In genomic region chr2:13596233-13596632, GRCh38 we compare ENCODE assay signal across 37 cellular contexts.
"Had no signal": no experiment of that assay in that cellular context is flagged by ENCODE, and none has a peak within 500 bp of the region (broad histone marks: within the 10 kb centered on the region; RNA-seq: fewer than 3 reads in every experiment).

No MANE protein-coding gene starts in this region.

- H3K27me3 Mint-ChIP-seq: activated B cell treated with CpG ODN at 0.5 μM for 24 hours had no signal

- H3K27ac ChIP-seq: adrenal gland, body of pancreas, breast epithelium, PC-9, RWPE1, VCaP had no signal

- H3K9me3 ChIP-seq: adrenal gland, body of pancreas, breast epithelium, MG63 had no signal

- H3K36me3 Mint-ChIP-seq: activated CD4-positive, alpha-beta memory T cell treated with anti-CD3 and anti-CD28 coated beads for 36 hours; activated naive CD4-positive, alpha-beta T cell treated with anti-CD3 and anti-CD28 coated beads, Interleukin-2, amount 50 U/mL, for 72 hours had no signal

- ATAC-seq: activated naive CD4-positive, alpha-beta T cell treated with anti-CD3 and anti-CD28 coated beads, Interleukin-2, amount 50 U/mL, for 72 hours; activated T-cell treated with anti-CD3 and anti-CD28 coated beads, Interleukin-2, amount 50 U/mL, for 4 hours; body of pancreas; K562; SK-N-SH treated with all-trans-retinoic acid at 6 μM for 48 hours had no signal

- H3K27me3 ChIP-seq: adrenal gland, body of pancreas, breast epithelium, MG63 had no signal

- H3K4me3 ChIP-seq: adrenal gland, body of pancreas, breast epithelium, K562, MG63, PC-9 had no signal

- H3K4me3 Mint-ChIP-seq: activated B cell treated with CpG ODN at 0.5 μM for 24 hours; activated CD4-positive, alpha-beta memory T cell treated with anti-CD3 and anti-CD28 coated beads for 36 hours; activated naive CD4-positive, alpha-beta T cell treated with anti-CD3 and anti-CD28 coated beads for 36 hours; activated T-cell treated with anti-CD3 and anti-CD28 coated beads, Interleukin-2, amount 50 U/mL, for 4 hours; activated T-helper 1 cell treated with anti-CD3 and anti-CD28 coated beads, Interleukin-12 subunit alpha, Interleukin-12 subunit beta, Interleukin-2, Interleukin-4 antibody, amounts not matched to agents 30 ng/mL and 10 ng/mL and 1 ng/mL, durations not matched to agents 14 hours and 24 hours and 36 hours had no signal

- H3K4me1 Mint-ChIP-seq: activated B cell treated with CpG ODN at 0.5 μM for 24 hours had no signal

- H3K36me3 ChIP-seq: adrenal gland, breast epithelium, MG63 had no signal

- H3K4me1 ChIP-seq: adrenal gland, body of pancreas, breast epithelium had no signal

- H3K27ac Mint-ChIP-seq: activated B cell treated with CpG ODN at 0.5 μM for 24 hours; activated CD4-positive, alpha-beta memory T cell treated with anti-CD3 and anti-CD28 coated beads for 36 hours; activated naive CD4-positive, alpha-beta T cell treated with anti-CD3 and anti-CD28 coated beads for 36 hours; activated naive CD4-positive, alpha-beta T cell treated with anti-CD3 and anti-CD28 coated beads, Interleukin-2, amount 50 U/mL, for 72 hours; activated T-helper 1 cell treated with anti-CD3 and anti-CD28 coated beads, Interleukin-12 subunit alpha, Interleukin-12 subunit beta, Interleukin-2, Interleukin-4 antibody, amounts not matched to agents 30 ng/mL and 10 ng/mL and 1 ng/mL, durations not matched to agents 14 hours and 24 hours and 36 hours had no signal

- H3K9me3 Mint-ChIP-seq: activated naive CD4-positive, alpha-beta T cell treated with anti-CD3 and anti-CD28 coated beads for 36 hours had no signal

- DNase-seq: activated B cell treated with CpG ODN at 0.5 μM for 24 hours; activated CD4-positive, alpha-beta memory T cell treated with anti-CD3 and anti-CD28 coated beads for 36 hours; activated CD4-positive, alpha-beta T cell treated with anti-CD3 and anti-CD28 coated beads for 4 hours; activated CD4-positive, alpha-beta T cell treated with anti-CD3 and anti-CD28 coated beads, Interleukin-2, amount 50 U/mL, for 1 hour; activated CD4-positive, CD25-positive, alpha-beta regulatory T cell treated with anti-CD3 and anti-CD28 coated beads, Interleukin-2, amount 50 U/mL, for 72 hours; activated CD8-positive, alpha-beta memory T cell treated with anti-CD3 and anti-CD28 coated beads, Interleukin-2, amount 50 U/mL, for 4 hours; activated gamma-delta T cell treated with Interleukin-2 at 50 U/mL for 16 hours; activated naive CD4-positive, alpha-beta T cell treated with anti-CD3 and anti-CD28 coated beads for 36 hours; activated T-cell treated with anti-CD3 and anti-CD28 coated beads for 4 hours; activated T-cell treated with anti-CD3 and anti-CD28 coated beads, Interleukin-2, amount 50 U/mL, for 4 hours; adrenal gland; body of pancreas; caudate nucleus; cerebellar nuclear complex; MG63; NCI-H1048; NCI-H1105 treated with DMSO at 0.1 percent for 48 hours; NCI-H1436 treated with DMSO at 0.1 percent for 48 hours; NCI-H187 treated with DMSO at 0.1 percent for 48 hours; NCI-H2081; NCI-H226; NCI-H446 treated with DMSO at 0.1 percent for 48 hours; NCI-H524; NCI-H69; NK-92 treated with Interleukin-12 subunit alpha and Interleukin-12 subunit beta, amount 100 ng/mL, for 24 hours; PC-9; Right ventricle myocardium superior; T-helper 1 cell; T-helper 2 cell; T-helper 9 cell had no signal

- H3K4me2 ChIP-seq: PC-9 had no signal

- H2AFZ ChIP-seq: PC-9 had no signal
